In genomic region chr4:113293043-113293560, GRCh38 we compare ENCODE assay signal across 9 cellular contexts.
DNase-seq lines count a peak whose midpoint lies in the region; ATAC-seq, FAIRE-seq and TF ChIP-seq lines count a peak whose summit lies in the region.
"Had no signal": no experiment of that assay in that cellular context is flagged by ENCODE, and none has a peak within 500 bp of the region (broad histone marks: within the 10 kb centered on the region; RNA-seq: fewer than 3 reads in every experiment).

No MANE protein-coding gene starts in this region.

- H3K36me3 Mint-ChIP-seq in CD4-positive, alpha-beta T cell (ENCODE audit: low read depth), result no peaks in the 10 kb centered on the region

- H3K27me3 Mint-ChIP-seq in CD4-positive, alpha-beta T cell, result peaks cover under 1% of the 10 kb centered on the region

- H3K4me3 Mint-ChIP-seq in CD4-positive, alpha-beta T cell, result no peak overlapping the region

- H3K27ac Mint-ChIP-seq in CD4-positive, alpha-beta T cell, result no peak overlapping the region

- no peak overlapping the region for H2AFZ ChIP-seq in K562 (ENCODE audit: low read depth, low read length)

- TF ChIP-seq POLR2A in K562 (conservative IDR thresholded peaks at IDR 0.05), result no peak

- H3K9me3 Mint-ChIP-seq in CD4-positive, alpha-beta T cell, result no peaks in the 10 kb centered on the region

- DNase-seq in AG10803 (ENCODE audit: low read depth) (peak; percentile 78), K562 (ENCODE audit: extremely low read depth in 1 of 4, low spot score in 3 of 4) (no peak), hippocampal formation (lab: John Stamatoyannopoulos, UW) (peak; percentile 25 to 65), renal cortical epithelial cell (ENCODE audit: low read depth) (peak; percentile 21), SHP77 (lab: John Stamatoyannopoulos, UW) (no peak), 8988T (no peak)
- no peak for DNase-seq in stimulated activated naive CD4-positive, alpha-beta T cell treated with Interleukin-2 at 50 U/mL for 16 hours (lab: John Stamatoyannopoulos, UW)
- DNase-seq in CD4-positive, alpha-beta T cell, result no peak

- WGBS in K562 (ENCODE audit: insufficient coverage, low coverage, missing lambda C conversion rate), result 1% methylated on average over 9 of the region's 9 CpGs

- no peak for TF ChIP-seq EP300 in K562 (IDR thresholded peaks at IDR 0.05; ENCODE audit: low read length)

- H3K9ac ChIP-seq in K562 (ENCODE audit: insufficient read depth in 1 of 2, low read depth in 2 of 2, low read length in 2 of 2), result no peak overlapping the region

- POLR2A ChIA-PET in K562 (lab: Yijun Ruan, JAX), result no interaction called here
- POLR2A ChIA-PET in CD4-positive, alpha-beta T cell (lab: Charles Lee), result no interaction called here

- no peaks in the 10 kb centered on the region for H3K79me2 ChIP-seq in K562 (ENCODE audit: control insufficient read depth, insufficient read depth, low read length)

- no peak overlapping the region for H3K27ac ChIP-seq in K562 (ENCODE audit: extremely low read depth, low read depth, low read length)
- no peak overlapping the region for H3K27ac ChIP-seq in CD4-positive, alpha-beta T cell (ENCODE audit: low read depth, low read length)
- H3K27ac ChIP-seq: SJSA1 had no signal

- FAIRE-seq in K562 (lab: Jason Lieb, UNC), result no peak

- no TSS peak for BruUV-seq in K562 (replicated peaks; lab: Mats Ljungman, UMichigan)

- no peaks in the 10 kb centered on the region for H4K20me1 ChIP-seq in K562 (replicated peaks; ENCODE audit: control insufficient read depth, insufficient read depth, low read length)

- ATAC-seq in K562, result no peak
- ATAC-seq in CD4-positive, alpha-beta T cell (ENCODE audit: poor library complexity), result no peak

- no peak for TF ChIP-seq RAD21 in K562 (CRISPR knock-in tag; conservative IDR thresholded peaks at IDR 0.05 in 1 of 2, IDR thresholded peaks at IDR 0.05 in 1 of 2)

- no peaks in the 10 kb centered on the region for H3K36me3 ChIP-seq in K562 (ENCODE audit: control insufficient read depth, insufficient read depth, low read length)
- H3K36me3 ChIP-seq: SJSA1 had no signal

- H3K27me3 ChIP-seq in K562 (ENCODE audit: control insufficient read depth in 2 of 2, insufficient read depth in 2 of 2, low read length in 2 of 2), result no peaks in the 10 kb centered on the region
- H3K27me3 ChIP-seq in CD4-positive, alpha-beta T cell (ENCODE audit: control insufficient read depth, insufficient read depth, low read length), result no peaks in the 10 kb centered on the region
- H3K27me3 ChIP-seq: SJSA1 had no signal

- in situ Hi-C loops in K562 (cut with MboI), result no loop called here

- H3K4me1 Mint-ChIP-seq in CD4-positive, alpha-beta T cell (ENCODE audit: low read depth), result no peaks in the 10 kb centered on the region

- no peak overlapping the region for H3K4me2 ChIP-seq in K562 (ENCODE audit: insufficient read depth, low read length)

- H3K4me1 ChIP-seq in K562 (replicated peaks in 1 of 2; ENCODE audit: control insufficient read depth in 2 of 2, insufficient read depth in 2 of 2, low read length in 2 of 2), result no peaks in the 10 kb centered on the region
- H3K4me1 ChIP-seq: SJSA1 had no signal

- TF ChIP-seq CTCF in AG10803 (conservative IDR thresholded peaks at IDR 0.05; ENCODE audit: low read length) (no peak), K562 (IDR thresholded peaks at IDR 0.05 in 2 of 3, conservative IDR thresholded peaks at IDR 0.05 in 1 of 3; ENCODE audit: insufficient read depth in 2 of 3, low read depth in 1 of 3, low read length in 3 of 3) (no peak)
- TF ChIP-seq CTCF in CD4-positive, alpha-beta T cell (IDR thresholded peaks at IDR 0.05), result no peak

- CTCF ChIA-PET in K562 (lab: Yijun Ruan, JAX; ENCODE audit: low intra/inter-chr PET ratio), result no interaction called here
- CTCF ChIA-PET in CD4-positive, alpha-beta T cell (lab: Charles Lee), result no interaction called here

- H3K9me1 ChIP-seq in K562 (ENCODE audit: control insufficient read depth, insufficient read depth, low read length), result no peaks in the 10 kb centered on the region

- H3K9me3 ChIP-seq in K562 (replicated peaks; ENCODE audit: control insufficient read depth, insufficient read depth, low read depth, low read length), result no peaks in the 10 kb centered on the region
- no peaks in the 10 kb centered on the region for H3K9me3 ChIP-seq in CD4-positive, alpha-beta T cell (ENCODE audit: control insufficient read depth, low read length)
- H3K9me3 ChIP-seq: SJSA1 had no signal

- H3K4me3 ChIP-seq in AG10803 (ENCODE audit: low read length) (peak overlapping the region; percentile 43), K562 (no peak overlapping the region)
- H3K4me3 ChIP-seq: SJSA1 had no signal

- intact Hi-C loops in K562 (cut with micrococcal nuclease), result no loop called here
- intact Hi-C loops in CD4-positive, alpha-beta T cell (cut with DNase I, micrococcal nuclease), result no loop called here

TF ChIP-seq in K562, 482 proteins besides CTCF, POLR2A, EP300 and RAD21:
- TF ChIP-seq MTF1 (CRISPR knock-in tag; IDR thresholded peaks at IDR 0.05; ENCODE audit: borderline replicate concordance), result no peak
- no peak for TF ChIP-seq MLX (CRISPR knock-in tag; conservative IDR thresholded peaks at IDR 0.05)
- TF ChIP-seq ZBTB7A (IDR thresholded peaks at IDR 0.05; ENCODE audit: borderline replicate concordance, control insufficient read depth, low read depth, low read length), result no peak
- TF ChIP-seq DMBX1 (CRISPR knock-in tag; IDR thresholded peaks at IDR 0.05; ENCODE audit: borderline replicate concordance), result no peak
- peak; percentile 44 for TF ChIP-seq RFX1 (IDR thresholded peaks at IDR 0.05)
- TF ChIP-seq BHLHE40 (IDR thresholded peaks at IDR 0.05; ENCODE audit: low read length), result no peak
- no peak for TF ChIP-seq ZNF263 (CRISPR knock-in tag; IDR thresholded peaks at IDR 0.05; ENCODE audit: borderline replicate concordance)

Comparison
In these comparisons a context has a peak if more than half of its experiments do, and no peak if none do; other contexts are left out.
1. DNase-seq: peak in AG10803 (single experiment), hippocampal formation (2 of 2) and renal cortical epithelial cell (single experiment); none in K562 (0 of 4), stimulated activated naive CD4-positive, alpha-beta T cell treated with Interleukin-2 at 50 U/mL for 16 hours (single experiment), CD4-positive, alpha-beta T cell (0 of 10), SHP77 (0 of 2) and 8988T (single experiment).